ENCODE assay signal across 9 cellular contexts in genomic region chr3:73365756-73366397, GRCh38.
DNase-seq lines count a peak whose midpoint lies in the region; ATAC-seq and TF ChIP-seq lines count a peak whose summit lies in the region.
"Had no signal": no experiment of that assay in that cellular context is flagged by ENCODE, and none has a peak within 500 bp of the region (broad histone marks: within the 10 kb centered on the region; RNA-seq: fewer than 3 reads in every experiment).

No MANE protein-coding gene starts in this region.

- intact Hi-C loops in tibial artery (cut with DNase I; ENCODE audit: low total_unique reads): no loop called here
- intact Hi-C loops in activated naive CD4-positive, alpha-beta T cell treated with anti-CD3 and anti-CD28 coated beads for 36 hours (cut with micrococcal nuclease): no loop called here

- H3K27ac ChIP-seq in tibial artery: no peak overlapping the region

- DNase-seq in MG63 (peak; percentile 88), fibroblast of gingiva (ENCODE audit: low read depth) (peak; percentile 30), medulla oblongata (ENCODE audit: extremely low spot score) (peak; percentile 83), tibial artery (peak; percentile 73 to 85), NCI-H146 (lab: John Stamatoyannopoulos, UW) (no peak)
- no peak for DNase-seq in activated naive CD4-positive, alpha-beta T cell treated with anti-CD3 and anti-CD28 coated beads for 36 hours
- no peak for DNase-seq in effector memory CD8-positive, alpha-beta T cell
- no peak for DNase-seq in activated CD8-positive, alpha-beta T cell treated with anti-CD3 and anti-CD28 coated beads, Interleukin-2, amount 10 ng/mL, durations not matched to agents 7 days and 5 days
- DNase-seq: NCI-H1105 had no signal

- POLR2A ChIA-PET in activated CD8-positive, alpha-beta T cell treated with anti-CD3 and anti-CD28 coated beads, Interleukin-2, amount 10 ng/mL, durations not matched to agents 7 days and 5 days (lab: Charles Lee): no interaction called here

- no peak for ATAC-seq in effector memory CD8-positive, alpha-beta T cell (replicated peaks)
- ATAC-seq in activated CD8-positive, alpha-beta T cell treated with anti-CD3 and anti-CD28 coated beads, Interleukin-2, amount 10 ng/mL, durations not matched to agents 7 days and 5 days: no peak

- H3K9me3 ChIP-seq in MG63 (no peaks in the 10 kb centered on the region), tibial artery (no peaks in the 10 kb centered on the region)

- H3K27me3 ChIP-seq in MG63: no peaks in the 10 kb centered on the region
- no peaks in the 10 kb centered on the region for H3K27me3 ChIP-seq in tibial artery

- H3K4me3 ChIP-seq in MG63 (no peak overlapping the region), tibial artery (no peak overlapping the region)

- no peaks in the 10 kb centered on the region for H3K27me3 Mint-ChIP-seq in activated naive CD4-positive, alpha-beta T cell treated with anti-CD3 and anti-CD28 coated beads for 36 hours (ENCODE audit: low read depth)
- H3K27me3 Mint-ChIP-seq in effector memory CD8-positive, alpha-beta T cell: no peaks in the 10 kb centered on the region
- H3K27me3 Mint-ChIP-seq in activated CD8-positive, alpha-beta T cell treated with anti-CD3 and anti-CD28 coated beads, Interleukin-2, amount 10 ng/mL, durations not matched to agents 7 days and 5 days (ENCODE audit: low read depth): no peaks in the 10 kb centered on the region

- H3K27ac Mint-ChIP-seq in activated naive CD4-positive, alpha-beta T cell treated with anti-CD3 and anti-CD28 coated beads for 36 hours: no peak overlapping the region
- no peak overlapping the region for H3K27ac Mint-ChIP-seq in effector memory CD8-positive, alpha-beta T cell
- no peak overlapping the region for H3K27ac Mint-ChIP-seq in activated CD8-positive, alpha-beta T cell treated with anti-CD3 and anti-CD28 coated beads, Interleukin-2, amount 10 ng/mL, durations not matched to agents 7 days and 5 days

- H3K36me3 ChIP-seq in MG63 (no peaks in the 10 kb centered on the region), tibial artery (no peaks in the 10 kb centered on the region)

- H3K4me1 Mint-ChIP-seq in activated naive CD4-positive, alpha-beta T cell treated with anti-CD3 and anti-CD28 coated beads for 36 hours (ENCODE audit: low read depth): no peaks in the 10 kb centered on the region
- H3K4me1 Mint-ChIP-seq in effector memory CD8-positive, alpha-beta T cell (ENCODE audit: low read depth in 2 of 2): no peaks in the 10 kb centered on the region
- no peaks in the 10 kb centered on the region for H3K4me1 Mint-ChIP-seq in activated CD8-positive, alpha-beta T cell treated with anti-CD3 and anti-CD28 coated beads, Interleukin-2, amount 10 ng/mL, durations not matched to agents 7 days and 5 days (ENCODE audit: low read depth)

- no peak overlapping the region for H3K4me3 Mint-ChIP-seq in activated naive CD4-positive, alpha-beta T cell treated with anti-CD3 and anti-CD28 coated beads for 36 hours
- no peak overlapping the region for H3K4me3 Mint-ChIP-seq in effector memory CD8-positive, alpha-beta T cell
- no peak overlapping the region for H3K4me3 Mint-ChIP-seq in activated CD8-positive, alpha-beta T cell treated with anti-CD3 and anti-CD28 coated beads, Interleukin-2, amount 10 ng/mL, durations not matched to agents 7 days and 5 days

- H3K4me1 ChIP-seq in tibial artery: peaks cover 0 to 10% (median 2%) of the 10 kb centered on the region in 4 donors

- no peak for TF ChIP-seq CTCF in tibial artery (IDR thresholded peaks at IDR 0.05)

- peaks cover 3% of the 10 kb centered on the region for H3K9me3 Mint-ChIP-seq in activated naive CD4-positive, alpha-beta T cell treated with anti-CD3 and anti-CD28 coated beads for 36 hours
- H3K9me3 Mint-ChIP-seq in effector memory CD8-positive, alpha-beta T cell: peaks cover 0 to 4% of the 10 kb centered on the region in 2 donors
- H3K9me3 Mint-ChIP-seq in activated CD8-positive, alpha-beta T cell treated with anti-CD3 and anti-CD28 coated beads, Interleukin-2, amount 10 ng/mL, durations not matched to agents 7 days and 5 days (ENCODE audit: insufficient read depth): no peaks in the 10 kb centered on the region

- H3K36me3 Mint-ChIP-seq in activated naive CD4-positive, alpha-beta T cell treated with anti-CD3 and anti-CD28 coated beads for 36 hours (ENCODE audit: low read depth): no peaks in the 10 kb centered on the region
- H3K36me3 Mint-ChIP-seq in effector memory CD8-positive, alpha-beta T cell (ENCODE audit: insufficient read depth): no peaks in the 10 kb centered on the region
- H3K36me3 Mint-ChIP-seq in activated CD8-positive, alpha-beta T cell treated with anti-CD3 and anti-CD28 coated beads, Interleukin-2, amount 10 ng/mL, durations not matched to agents 7 days and 5 days (ENCODE audit: low read depth): no peaks in the 10 kb centered on the region

- CTCF ChIA-PET in activated naive CD4-positive, alpha-beta T cell treated with anti-CD3 and anti-CD28 coated beads for 36 hours (lab: Charles Lee): interaction anchor here (0.6 kb wide), 1 partner anchor 13 kb away, joined by 3 read pairs; no protein-coding TSS in a partner anchor
- CTCF ChIA-PET in activated CD8-positive, alpha-beta T cell treated with anti-CD3 and anti-CD28 coated beads, Interleukin-2, amount 10 ng/mL, durations not matched to agents 7 days and 5 days (lab: Charles Lee): no interaction called here

Comparison
In these comparisons a context has a peak if more than half of its experiments do, and no peak if none do; other contexts are left out.
1. DNase-seq: peak in MG63 (single experiment), fibroblast of gingiva (single experiment), medulla oblongata (single experiment) and tibial artery (2 of 2); none in activated naive CD4-positive, alpha-beta T cell treated with anti-CD3 and anti-CD28 coated beads for 36 hours (single experiment), effector memory CD8-positive, alpha-beta T cell (0 of 3), NCI-H146 (single experiment) and activated CD8-positive, alpha-beta T cell treated with anti-CD3 and anti-CD28 coated beads, Interleukin-2, amount 10 ng/mL, durations not matched to agents 7 days and 5 days (single experiment).